Comparison of ENCODE assay signal across 14 cellular contexts in the genomic region with DNA sequence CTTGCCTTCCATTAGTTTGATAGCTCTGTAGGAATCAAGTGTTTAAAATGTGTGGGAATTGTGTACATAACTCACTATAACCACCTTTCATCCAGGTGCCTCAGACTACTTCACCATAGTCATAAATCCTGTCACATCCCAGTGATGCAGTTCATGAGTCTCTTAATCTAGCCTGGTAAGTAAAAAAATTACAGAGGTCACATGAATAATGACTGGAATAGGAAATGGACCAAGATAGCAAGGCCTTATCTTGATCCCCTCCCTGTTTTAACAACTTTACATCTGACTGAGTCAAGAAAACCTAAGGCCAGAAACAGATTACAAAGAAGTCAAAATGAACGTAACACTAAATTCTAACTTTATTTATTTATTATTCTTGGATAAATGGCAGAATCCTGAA. TPM values are rescaled to one million over a fixed set of nuclear protein-coding genes. Genes with fewer than 3 reads are reported as not detected.
DNase-seq lines count a peak whose midpoint lies in the region; ATAC-seq, FAIRE-seq and TF ChIP-seq lines count a peak whose summit lies in the region.
"Had no signal": no experiment of that assay in that cellular context is flagged by ENCODE, and none has a peak within 500 bp of the region (broad histone marks: within the 10 kb centered on the region; RNA-seq: fewer than 3 reads in every experiment).

No MANE protein-coding gene starts in this region.

- no peak for TF ChIP-seq CTCF in colonic mucosa (IDR thresholded peaks at IDR 0.05)

- FAIRE-seq in small intestine (lab: Jason Lieb, UNC), result no peak
- FAIRE-seq: islet of Langerhans had no signal

- H3K9me3 ChIP-seq in colonic mucosa (no peaks in the 10 kb centered on the region), small intestine (ENCODE audit: control insufficient read depth, low read depth) (no peaks in the 10 kb centered on the region)
- H3K9me3 ChIP-seq: ovary, suprapubic skin had no signal

- H3K4me1 ChIP-seq in colonic mucosa, result peaks cover 7% of the 10 kb centered on the region
- H3K4me1 ChIP-seq in small intestine (ENCODE audit: control insufficient read depth in 2 of 2, insufficient read depth in 1 of 2, low read depth in 1 of 2, low read length in 1 of 2), result peaks cover 0 to 3% of the 10 kb centered on the region in 2 donors

- no peak overlapping the region for H3K27ac Mint-ChIP-seq in T-helper 2 cell treated with Interferon-gamma antibody and Interleukin-4, amounts not matched to agents 5 μg/mL and 100 μg/mL, for 36 hours

- H3K36me3 Mint-ChIP-seq in T-helper 2 cell treated with Interferon-gamma antibody and Interleukin-4, amounts not matched to agents 5 μg/mL and 100 μg/mL, for 36 hours (ENCODE audit: low read depth), result peaks cover 20% of the 10 kb centered on the region

- no peaks in the 10 kb centered on the region for H3K36me3 ChIP-seq in colonic mucosa
- H3K36me3 ChIP-seq in small intestine (ENCODE audit: control insufficient read depth in 2 of 2, insufficient read depth in 2 of 2, low read length in 2 of 2), result no peaks in the 10 kb centered on the region
- H3K36me3 ChIP-seq: ovary, suprapubic skin had no signal

- H3K4me1 Mint-ChIP-seq in T-helper 2 cell treated with Interferon-gamma antibody and Interleukin-4, amounts not matched to agents 5 μg/mL and 100 μg/mL, for 36 hours (ENCODE audit: low read depth), result peaks cover 47% of the 10 kb centered on the region

- peak overlapping the region; percentile 95 for H3K27ac ChIP-seq in colonic mucosa
- peak overlapping the region in 1 of 2 donors; percentile 13 for H3K27ac ChIP-seq in small intestine (ENCODE audit: low read depth in 1 of 2, low read length in 1 of 2)
- H3K27ac ChIP-seq: ovary had no signal

- H3K9me3 Mint-ChIP-seq in T-helper 2 cell treated with Interferon-gamma antibody and Interleukin-4, amounts not matched to agents 5 μg/mL and 100 μg/mL, for 36 hours, result no peaks in the 10 kb centered on the region

- ATAC-seq in GM19397 (IDR thresholded peaks at IDR 0.05; ENCODE audit: unreplicated experiment), result no peak
- no peak for ATAC-seq in GM18873 (IDR thresholded peaks at IDR 0.05; ENCODE audit: low FRiP score, unreplicated experiment)
- ATAC-seq: Panc1 had no signal

- H3K4me3 ChIP-seq in colonic mucosa, result no peak overlapping the region
- no peak overlapping the region for H3K4me3 ChIP-seq in small intestine (ENCODE audit: low read depth in 1 of 2, low read length in 2 of 2)
- H3K4me3 ChIP-seq: ovary had no signal

- H3K27me3 ChIP-seq in colonic mucosa (no peaks in the 10 kb centered on the region), small intestine (ENCODE audit: control insufficient read depth in 2 of 2, insufficient read depth in 2 of 2, low read length in 2 of 2) (no peaks in the 10 kb centered on the region)
- H3K27me3 ChIP-seq: ovary, suprapubic skin had no signal

- H3K9ac ChIP-seq in colonic mucosa (ENCODE audit: low read depth in 2 of 2, low read length in 2 of 2), result no peak overlapping the region

- no peak for DNase-seq in T-helper 2 cell treated with Interferon-gamma antibody and Interleukin-4, amounts not matched to agents 5 μg/mL and 100 μg/mL, for 36 hours (ENCODE audit: low spot score)
- DNase-seq in T-helper 2 cell (no peak), NCI-H69 (lab: John Stamatoyannopoulos, UW) (peak; percentile 70), colonic mucosa (no peak), small intestine (peak; percentile 84), NCI-H774 (lab: John Stamatoyannopoulos, UW) (no peak)
- DNase-seq: H7; ovary; stimulated activated CD4-positive, alpha-beta T cell treated with anti-CD3 and anti-CD28 coated beads, Interleukin-2, amount 100 ng/mL, for 48 hours had no signal

- peaks cover 7% of the 10 kb centered on the region for H3K27me3 Mint-ChIP-seq in T-helper 2 cell treated with Interferon-gamma antibody and Interleukin-4, amounts not matched to agents 5 μg/mL and 100 μg/mL, for 36 hours (ENCODE audit: low read depth)

- intact Hi-C loops in colonic mucosa (cut with DNase I), result no loop called here

- WGBS in small intestine, 3 donors, result 17 to 68% (median 54%) methylated on average over 1 of the region's 1 CpG

- H3K4me3 Mint-ChIP-seq in T-helper 2 cell treated with Interferon-gamma antibody and Interleukin-4, amounts not matched to agents 5 μg/mL and 100 μg/mL, for 36 hours, result peak overlapping the region; percentile 91

RNA-seq across cellular contexts. Expression of a gene that starts 1.5 kb away (rescaled TPM):
- 10 to 100 TPM; 58.8 to 92.3 TPM for total RNA-seq in colonic mucosa
- 10 to 100 TPM in 2 of 3 donors, 1 to 10 TPM in 1; 6.5 to 29.8 (median 16.5) TPM for polyA plus RNA-seq in small intestine

RNA-seq across cellular contexts. Expression of a gene that starts 52.2 kb away (rescaled TPM):
- 10 to 100 TPM; 11.8 to 17.2 TPM for total RNA-seq in colonic mucosa
- polyA plus RNA-seq in small intestine, result 10 to 100 TPM; 13.0 to 18.5 (median 13.5) TPM

Comparison
In these comparisons a context has a peak if more than half of its experiments do, and no peak if none do; other contexts are left out.
1. DNase-seq: peak in NCI-H69 (single experiment) and small intestine (single experiment); none in T-helper 2 cell treated with Interferon-gamma antibody and Interleukin-4, amounts not matched to agents 5 μg/mL and 100 μg/mL, for 36 hours (single experiment), T-helper 2 cell (0 of 5), colonic mucosa (single experiment) and NCI-H774 (single experiment).